35 cellular contexts compared by ENCODE assay signal in the genomic region with DNA sequence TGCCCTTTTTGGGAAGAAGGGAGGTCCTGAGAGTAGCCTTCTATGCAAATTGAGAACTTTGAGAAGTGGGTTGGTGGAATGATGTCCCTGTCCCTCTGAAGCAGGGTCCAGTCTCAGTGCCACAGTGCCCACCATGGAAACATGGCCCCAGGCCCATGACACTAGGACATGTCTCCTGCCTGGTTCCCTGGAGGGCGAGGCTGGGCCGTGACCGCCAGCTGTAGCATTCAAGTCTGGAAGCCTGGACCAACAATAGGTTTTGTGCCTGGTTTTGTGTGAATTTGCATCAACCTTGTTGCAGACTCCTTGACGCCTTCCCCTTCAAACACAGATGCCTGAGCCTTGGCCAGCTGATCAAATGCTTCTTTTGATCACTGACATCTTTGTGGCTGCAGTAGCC. TPM values are rescaled to one million over a fixed set of nuclear protein-coding genes. Genes with fewer than 3 reads are reported as not detected.
"Had no signal": no experiment of that assay in that cellular context is flagged by ENCODE, and none has a peak within 500 bp of the region (broad histone marks: within the 10 kb centered on the region; RNA-seq: fewer than 3 reads in every experiment).

No MANE protein-coding gene starts in this region.

- ATAC-seq: activated CD8-positive, alpha-beta T cell treated with anti-CD3 and anti-CD28 coated beads for 36 hours; activated T-cell treated with anti-CD3 and anti-CD28 coated beads, Interleukin-2, amount 50 U/mL, for 4 hours; activated T-helper 17 cell treated with anti-CD3 and anti-CD28 coated beads, Interleukin-2, amount 50 U/mL, for 72 hours; body of pancreas had no signal

- H3K9me3 ChIP-seq: adrenal gland, body of pancreas, breast epithelium had no signal

- H3K4me1 ChIP-seq: adrenal gland, body of pancreas, breast epithelium had no signal

- H3K36me3 ChIP-seq: adrenal gland, brain microvascular endothelial cell, breast epithelium, cardiac muscle cell had no signal

- H3K27me3 ChIP-seq: adrenal gland, body of pancreas, brain microvascular endothelial cell, breast epithelium, cardiac muscle cell had no signal

- H3K4me3 ChIP-seq: adrenal gland, body of pancreas, breast epithelium, cardiac muscle cell had no signal

- H3K27ac ChIP-seq: adrenal gland, body of pancreas, brain microvascular endothelial cell, breast epithelium, cardiac muscle cell, VCaP had no signal

- DNase-seq: activated B cell treated with CpG ODN at 0.5 μM for 24 hours; activated CD4-positive, alpha-beta memory T cell treated with anti-CD3 and anti-CD28 coated beads for 36 hours; activated CD4-positive, alpha-beta T cell treated with anti-CD3 and anti-CD28 coated beads for 4 hours; activated CD4-positive, alpha-beta T cell treated with anti-CD3 and anti-CD28 coated beads, Interleukin-2, amount 10 ng/mL, durations not matched to agents 24 days and 14 days; activated CD4-positive, alpha-beta T cell treated with anti-CD3 and anti-CD28 coated beads, Interleukin-2, amount 50 U/mL, for 1 hour; activated CD4-positive, alpha-beta T cell treated with anti-CD3 and anti-CD28 coated beads, Interleukin-2, amount 50 U/mL, for 4 hours; activated CD4-positive, CD25-positive, alpha-beta regulatory T cell treated with anti-CD3 and anti-CD28 coated beads, Interleukin-2, amount 50 U/mL, for 72 hours; activated CD8-positive, alpha-beta memory T cell treated with anti-CD3 and anti-CD28 coated beads, Interleukin-2, amount 50 U/mL, for 4 hours; activated CD8-positive, alpha-beta T cell treated with anti-CD3 and anti-CD28 coated beads for 36 hours; activated effector memory CD4-positive, alpha-beta T cell treated with anti-CD3 and anti-CD28 coated beads, Interleukin-2, amount 50 U/mL, for 16 hours; activated gamma-delta T cell treated with Interleukin-2 at 50 U/mL for 16 hours; activated naive CD4-positive, alpha-beta T cell; activated naive CD4-positive, alpha-beta T cell treated with anti-CD3 and anti-CD28 coated beads for 36 hours; activated naive CD4-positive, alpha-beta T cell treated with anti-CD3 and anti-CD28 coated beads, Interleukin-2, amount 50 U/mL, for 16 hours; activated naive CD8-positive, alpha-beta T cell treated with anti-CD3 and anti-CD28 coated beads for 36 hours; activated T-cell treated with anti-CD3 and anti-CD28 coated beads for 4 hours; activated T-cell treated with anti-CD3 and anti-CD28 coated beads, Interleukin-2, amount 50 U/mL, for 1 hour; activated T-cell treated with anti-CD3 and anti-CD28 coated beads, Interleukin-2, amount 50 U/mL, for 4 hours; activated T-cell treated with anti-CD3 and anti-CD28 coated beads, Interleukin-2, amount 50 U/mL, for 72 hours; adrenal gland; amniotic stem cell; aorta; body of pancreas; brain microvascular endothelial cell; caudate nucleus; cerebellar nuclear complex; T-helper 2 cell; T-helper 9 cell had no signal

- FAIRE-seq: astrocyte, TTC549 had no signal

RNA-seq across cellular contexts. Expression of a gene that starts 58.9 kb away (rescaled TPM):
- total RNA-seq: activated B cell treated with CpG ODN at 0.5 μM for 24 hours, cardiac muscle cell, chondrocyte had no signal
- polyA plus RNA-seq: cardiac muscle cell had no signal
